In the genomic region with DNA sequence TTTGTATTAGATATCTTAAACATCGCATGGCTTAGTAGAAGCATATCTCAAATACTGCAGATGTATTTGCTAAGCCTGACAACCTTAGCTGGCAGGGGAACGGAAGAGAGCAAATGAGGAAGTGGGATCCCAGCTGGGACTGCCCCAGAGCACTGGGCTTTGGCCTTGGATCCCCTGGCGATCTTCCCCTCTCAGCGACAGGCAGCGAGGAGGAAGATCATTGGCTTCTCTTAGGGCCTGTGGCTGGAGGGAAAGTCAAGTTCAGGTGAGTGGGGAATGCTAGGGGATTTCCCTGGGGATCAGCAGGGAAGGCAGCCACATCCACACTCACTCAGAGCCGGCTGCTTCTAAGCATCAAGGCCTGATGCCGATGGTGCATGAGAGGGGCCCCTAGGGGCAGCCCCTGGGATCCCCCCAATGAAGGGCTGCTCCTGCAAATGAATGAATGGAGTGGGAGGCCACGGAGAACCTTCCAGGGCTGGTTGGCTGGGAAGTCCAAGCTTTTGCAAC, we compare ENCODE assay signal across 8 cellular contexts. TPM values are rescaled to one million over a fixed set of nuclear protein-coding genes. Genes with fewer than 3 reads are reported as not detected.
DNase-seq lines count a peak whose midpoint lies in the region; ATAC-seq and TF ChIP-seq lines count a peak whose summit lies in the region.

No MANE protein-coding gene starts in this region.

- no peaks in the 10 kb centered on the region for H3K36me3 Mint-ChIP-seq in activated T-helper 17 cell treated with anti-CD3 and anti-CD28 coated beads, Interleukin-2, amount 50 U/mL, for 72 hours (ENCODE audit: low read depth)
- H3K36me3 Mint-ChIP-seq in Caco-2 (ENCODE audit: insufficient read depth, unreplicated experiment): no peaks in the 10 kb centered on the region

- H3K4me1 Mint-ChIP-seq in activated T-helper 17 cell treated with anti-CD3 and anti-CD28 coated beads, Interleukin-2, amount 50 U/mL, for 72 hours: peaks cover 8% of the 10 kb centered on the region
- no peaks in the 10 kb centered on the region for H3K4me1 Mint-ChIP-seq in Caco-2 (ENCODE audit: low read depth, unreplicated experiment)

- intact Hi-C loops in Caco-2 (cut with micrococcal nuclease; ENCODE audit: unreplicated experiment): loop anchor here (1.0 kb wide), 1 partner anchor 227 kb away; no protein-coding TSS in a partner anchor

- peak; percentile 68 for DNase-seq in Ammon's horn (ENCODE audit: low spot score)
- peak; percentile 53 for DNase-seq in pons (ENCODE audit: low spot score)
- no peak for DNase-seq in NCI-H526 (lab: John Stamatoyannopoulos, UW)
- DNase-seq in Caco-2: no peak
- no peak for DNase-seq in BE2C

- no peaks in the 10 kb centered on the region for H3K4me1 ChIP-seq in Caco-2
- H3K4me1 ChIP-seq in BE2C: no peaks in the 10 kb centered on the region

- H3K27me3 Mint-ChIP-seq in activated T-helper 17 cell treated with anti-CD3 and anti-CD28 coated beads, Interleukin-2, amount 50 U/mL, for 72 hours: no peaks in the 10 kb centered on the region
- H3K27me3 Mint-ChIP-seq in Caco-2 (ENCODE audit: insufficient read depth, unreplicated experiment): peaks cover 3% of the 10 kb centered on the region

- H3K4me3 Mint-ChIP-seq in activated T-helper 17 cell treated with anti-CD3 and anti-CD28 coated beads, Interleukin-2, amount 50 U/mL, for 72 hours: no peak overlapping the region
- H3K4me3 Mint-ChIP-seq in Caco-2 (ENCODE audit: unreplicated experiment): no peak overlapping the region

- H3K36me3 ChIP-seq in Caco-2 (ENCODE audit: control insufficient read depth, insufficient read depth, low read length) (no peaks in the 10 kb centered on the region), BE2C (no peaks in the 10 kb centered on the region)

- POLR2A ChIA-PET in Caco-2 (lab: Charles Lee): no interaction called here

- H3K9me3 Mint-ChIP-seq in activated T-helper 17 cell treated with anti-CD3 and anti-CD28 coated beads, Interleukin-2, amount 50 U/mL, for 72 hours: no peaks in the 10 kb centered on the region
- no peaks in the 10 kb centered on the region for H3K9me3 Mint-ChIP-seq in Caco-2 (ENCODE audit: unreplicated experiment)

- no TSS peak for BruUV-seq in Caco-2 (replicated peaks; lab: Mats Ljungman, UMichigan)

- H3K9me3 ChIP-seq in Caco-2: no peaks in the 10 kb centered on the region
- no peaks in the 10 kb centered on the region for H3K9me3 ChIP-seq in BE2C

- TF ChIP-seq CTCF in Caco-2 (IDR thresholded peaks at IDR 0.05; ENCODE audit: insufficient read depth in 1 of 2, low read depth in 1 of 2, low read length in 1 of 2, severe bottlenecking in 1 of 2, unreplicated experiment in 1 of 2) (no peak), BE2C (IDR thresholded peaks at IDR 0.05; ENCODE audit: low read depth, low read length) (no peak)

- CTCF ChIA-PET in Caco-2 (lab: Charles Lee): interaction anchor here (0.6 kb wide), 1 partner anchor 124 kb away, joined by 4 read pairs; no protein-coding TSS in a partner anchor

- H3K27me3 ChIP-seq in Caco-2 (replicated peaks; ENCODE audit: control insufficient read depth, insufficient read depth, low read length) (no peaks in the 10 kb centered on the region), BE2C (no peaks in the 10 kb centered on the region)

- H3K4me3 ChIP-seq in Caco-2 (ENCODE audit: low read depth, low read length) (no peak overlapping the region), BE2C (ENCODE audit: low read depth, low read length) (no peak overlapping the region)

- ATAC-seq in GM19372 (IDR thresholded peaks at IDR 0.05; ENCODE audit: low read depth, unreplicated experiment) (peak; percentile 75), HG03159 (IDR thresholded peaks at IDR 0.05; ENCODE audit: unreplicated experiment) (peak; percentile 83)
- ATAC-seq in activated T-helper 17 cell treated with anti-CD3 and anti-CD28 coated beads, Interleukin-2, amount 50 U/mL, for 72 hours (replicated peaks): peak; percentile 61

- no peak overlapping the region for H3K27ac Mint-ChIP-seq in activated T-helper 17 cell treated with anti-CD3 and anti-CD28 coated beads, Interleukin-2, amount 50 U/mL, for 72 hours
- no peak overlapping the region for H3K27ac Mint-ChIP-seq in Caco-2 (ENCODE audit: unreplicated experiment)

RNA-seq across cellular contexts. Expression of a gene that starts 42.0 kb away (rescaled TPM):
- not detected for total RNA-seq in activated T-helper 17 cell treated with anti-CD3 and anti-CD28 coated beads, Interleukin-2, amount 50 U/mL, for 72 hours
- not detected in 2 replicates for total RNA-seq in Caco-2 (2022)
- not detected for polyA plus RNA-seq in BE2C (2012; ENCODE audit: insufficient read depth, insufficient read length, low read depth)

Comparison
In these comparisons a context has a peak if more than half of its experiments do, and no peak if none do; other contexts are left out.
1. DNase-seq: peak in Ammon's horn (single experiment) and pons (single experiment); none in NCI-H526 (0 of 2), Caco-2 (0 of 2) and BE2C (single experiment).
2. Peak in every context shown above with its lines, with median percentiles within 50 percentile points of each other: ATAC-seq.